ENCODE assay signal across 3 cellular contexts in the genomic region with DNA sequence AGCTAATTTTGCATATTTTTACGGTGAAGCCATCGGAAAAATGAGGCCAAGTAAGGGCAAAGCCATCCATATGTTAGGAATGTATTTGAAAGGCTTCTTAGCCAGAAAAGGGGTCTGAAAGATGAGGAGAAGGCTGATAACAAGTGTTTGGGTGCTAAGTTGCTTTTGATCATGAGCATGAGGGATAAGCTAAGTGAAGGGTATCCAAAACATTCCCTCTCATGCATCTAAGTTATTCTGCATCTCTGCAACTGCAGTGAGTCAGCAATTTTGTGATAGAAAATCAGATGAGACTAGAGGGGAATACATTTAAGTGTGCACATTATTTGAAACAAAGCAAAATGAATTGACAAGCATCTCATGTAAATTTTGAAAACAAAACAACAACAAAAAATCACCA.
TF ChIP-seq lines count a peak whose summit lies in the region.

No MANE protein-coding gene starts in this region.

TF ChIP-seq in A549, 52 proteins besides CTCF, POLR2A, EP300 and RAD21:
- TF ChIP-seq, protein P1, sequence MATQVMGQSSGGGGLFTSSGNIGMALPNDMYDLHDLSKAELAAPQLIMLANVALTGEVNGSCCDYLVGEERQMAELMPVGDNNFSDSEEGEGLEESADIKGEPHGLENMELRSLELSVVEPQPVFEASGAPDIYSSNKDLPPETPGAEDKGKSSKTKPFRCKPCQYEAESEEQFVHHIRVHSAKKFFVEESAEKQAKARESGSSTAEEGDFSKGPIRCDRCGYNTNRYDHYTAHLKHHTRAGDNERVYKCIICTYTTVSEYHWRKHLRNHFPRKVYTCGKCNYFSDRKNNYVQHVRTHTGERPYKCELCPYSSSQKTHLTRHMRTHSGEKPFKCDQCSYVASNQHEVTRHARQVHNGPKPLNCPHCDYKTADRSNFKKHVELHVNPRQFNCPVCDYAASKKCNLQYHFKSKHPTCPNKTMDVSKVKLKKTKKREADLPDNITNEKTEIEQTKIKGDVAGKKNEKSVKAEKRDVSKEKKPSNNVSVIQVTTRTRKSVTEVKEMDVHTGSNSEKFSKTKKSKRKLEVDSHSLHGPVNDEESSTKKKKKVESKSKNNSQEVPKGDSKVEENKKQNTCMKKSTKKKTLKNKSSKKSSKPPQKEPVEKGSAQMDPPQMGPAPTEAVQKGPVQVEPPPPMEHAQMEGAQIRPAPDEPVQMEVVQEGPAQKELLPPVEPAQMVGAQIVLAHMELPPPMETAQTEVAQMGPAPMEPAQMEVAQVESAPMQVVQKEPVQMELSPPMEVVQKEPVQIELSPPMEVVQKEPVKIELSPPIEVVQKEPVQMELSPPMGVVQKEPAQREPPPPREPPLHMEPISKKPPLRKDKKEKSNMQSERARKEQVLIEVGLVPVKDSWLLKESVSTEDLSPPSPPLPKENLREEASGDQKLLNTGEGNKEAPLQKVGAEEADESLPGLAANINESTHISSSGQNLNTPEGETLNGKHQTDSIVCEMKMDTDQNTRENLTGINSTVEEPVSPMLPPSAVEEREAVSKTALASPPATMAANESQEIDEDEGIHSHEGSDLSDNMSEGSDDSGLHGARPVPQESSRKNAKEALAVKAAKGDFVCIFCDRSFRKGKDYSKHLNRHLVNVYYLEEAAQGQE (IDR thresholded peaks at IDR 0.05), result no peak
- peak; percentile 72 for TF ChIP-seq MAFK (IDR thresholded peaks at IDR 0.05; ENCODE audit: partially characterized antibody)
- TF ChIP-seq NFE2L2 (conservative IDR thresholded peaks at IDR 0.05; ENCODE audit: low read length), result peak; percentile 50; the same call in 1 of the 2 replicates

TF ChIP-seq in WTC11, 78 proteins besides CTCF, POLR2A, EP300 and RAD21:
- TF ChIP-seq NFE2L1 (CRISPR knock-in tag; IDR thresholded peaks at IDR 0.05), result peak; percentile 29; the same call in 1 of the 2 replicates
- no peak for TF ChIP-seq NR2C2 (CRISPR knock-in tag; IDR thresholded peaks at IDR 0.05)

TF ChIP-seq in H1, 55 proteins besides CTCF, POLR2A, EP300 and RAD21:
- TF ChIP-seq SIX5 (IDR thresholded peaks at IDR 0.05; ENCODE audit: low read depth, low read length) (no peak), BCL11A (IDR thresholded peaks at IDR 0.05; ENCODE audit: low read depth in 2 of 2, low read length in 2 of 2) (no peak), HDAC2 (IDR thresholded peaks at IDR 0.05; ENCODE audit: borderline replicate concordance in 1 of 2, low read depth in 2 of 2, low read length in 2 of 2) (no peak), TEAD4 (IDR thresholded peaks at IDR 0.05; ENCODE audit: low read depth, low read length) (no peak), POU5F1 (IDR thresholded peaks at IDR 0.05; ENCODE audit: low read depth, low read length) (no peak), RXRA (IDR thresholded peaks at IDR 0.05; ENCODE audit: insufficient read depth, low read depth, low read length) (no peak), SUZ12 (IDR thresholded peaks at IDR 0.05; ENCODE audit: low read length) (no peak), GABPA (IDR thresholded peaks at IDR 0.05; ENCODE audit: borderline replicate concordance, insufficient read depth, low read length) (no peak), SRF (IDR thresholded peaks at IDR 0.05; ENCODE audit: low read depth, low read length) (no peak), MAFK (IDR thresholded peaks at IDR 0.05; ENCODE audit: low read depth, low read length) (peak; percentile 41; the same call in 1 of the 2 replicates), NRF1 (IDR thresholded peaks at IDR 0.05; ENCODE audit: low read depth, low read length) (no peak), BACH1 (IDR thresholded peaks at IDR 0.05; ENCODE audit: low read length) (peak; percentile 60; the same call in 1 of the 2 replicates)
- TF ChIP-seq, protein P2, sequence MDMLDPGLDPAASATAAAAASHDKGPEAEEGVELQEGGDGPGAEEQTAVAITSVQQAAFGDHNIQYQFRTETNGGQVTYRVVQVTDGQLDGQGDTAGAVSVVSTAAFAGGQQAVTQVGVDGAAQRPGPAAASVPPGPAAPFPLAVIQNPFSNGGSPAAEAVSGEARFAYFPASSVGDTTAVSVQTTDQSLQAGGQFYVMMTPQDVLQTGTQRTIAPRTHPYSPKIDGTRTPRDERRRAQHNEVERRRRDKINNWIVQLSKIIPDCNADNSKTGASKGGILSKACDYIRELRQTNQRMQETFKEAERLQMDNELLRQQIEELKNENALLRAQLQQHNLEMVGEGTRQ (IDR thresholded peaks at IDR 0.05; ENCODE audit: low read length), result no peak
